17 cellular contexts compared by ENCODE assay signal in genomic region chr7:100061518-100062193, GRCh38. TPM values are rescaled to one million over a fixed set of nuclear protein-coding genes. Genes with fewer than 3 reads are reported as not detected.
DNase-seq lines count a peak whose midpoint lies in the region; ATAC-seq and TF ChIP-seq lines count a peak whose summit lies in the region.
"Had no signal": no experiment of that assay in that cellular context is flagged by ENCODE, and none has a peak within 500 bp of the region (broad histone marks: within the 10 kb centered on the region; RNA-seq: fewer than 3 reads in every experiment).

No MANE protein-coding gene starts in this region.

- peaks cover 45% of the 10 kb centered on the region for H3K36me3 Mint-ChIP-seq in endothelial cell (ENCODE audit: low read depth, unreplicated experiment)
- H3K36me3 Mint-ChIP-seq in natural killer cell: no peaks in the 10 kb centered on the region

- H3K4me3 Mint-ChIP-seq in endothelial cell (ENCODE audit: unreplicated experiment) (peak overlapping the region; percentile 78), natural killer cell (no peak overlapping the region)
- H3K4me3 Mint-ChIP-seq: CD4-positive, alpha-beta T cell had no signal

- no peak overlapping the region for H2AFZ ChIP-seq in osteoblast (ENCODE audit: low read length)

- no peak overlapping the region for H3K4me2 ChIP-seq in osteoblast (ENCODE audit: insufficient read depth, low read length)

- intact Hi-C loops in natural killer cell (cut with micrococcal nuclease): no loop called here

- no peaks in the 10 kb centered on the region for H3K27me3 ChIP-seq in osteoblast (ENCODE audit: insufficient read depth, low read length)
- H3K27me3 ChIP-seq: BE2C had no signal

- no peaks in the 10 kb centered on the region for H3K4me1 ChIP-seq in osteoblast (ENCODE audit: insufficient read depth, low read length)

- ATAC-seq in natural killer cell: no peak

- no peaks in the 10 kb centered on the region for H4K20me1 ChIP-seq in osteoblast (ENCODE audit: insufficient read depth, low read length)

- H3K27ac Mint-ChIP-seq in endothelial cell (ENCODE audit: unreplicated experiment) (no peak overlapping the region), natural killer cell (peak overlapping the region in 1 of 2 donors; percentile 63)
- H3K27ac Mint-ChIP-seq: CD4-positive, alpha-beta T cell had no signal

- DNase-seq in DMS 273 (lab: John Stamatoyannopoulos, UW; ENCODE audit: unreplicated experiment) (peak; percentile 36), DMS 273 treated with DMSO at 0.1 percent for 48 hours (lab: John Stamatoyannopoulos, UW) (no peak), LHCN-M2 (ENCODE audit: low read depth) (peak; percentile 30), endothelial cell (ENCODE audit: low spot score) (no peak), osteoblast (ENCODE audit: insufficient read length, low spot score, missing footprints) (peak; percentile 80), Kasumi-1 (lab: John Stamatoyannopoulos, UW) (no peak), kidney glomerular epithelial cell (lab: John Stamatoyannopoulos, UW) (no peak), natural killer cell (no peak)
- DNase-seq: BE2C; CD4-positive, alpha-beta T cell; DND-41; GDM1; MM.1S; NCI-H1092 treated with DMSO at 0.1 percent for 48 hours; NCI-H510A treated with DMSO at 0.1 percent for 48 hours; SHP77 had no signal

- H3K4me3 ChIP-seq in osteoblast (ENCODE audit: insufficient read depth, low read length): no peak overlapping the region

- peaks cover 3% of the 10 kb centered on the region for H3K27me3 Mint-ChIP-seq in endothelial cell (ENCODE audit: unreplicated experiment)
- no peaks in the 10 kb centered on the region for H3K27me3 Mint-ChIP-seq in natural killer cell (ENCODE audit: low read depth in 2 of 2)
- H3K27me3 Mint-ChIP-seq: CD4-positive, alpha-beta T cell had no signal

- peaks cover 2% of the 10 kb centered on the region for H3K79me2 ChIP-seq in osteoblast (ENCODE audit: insufficient read depth, low read length)

- peaks cover 64% of the 10 kb centered on the region for H3K36me3 ChIP-seq in osteoblast (ENCODE audit: insufficient read depth, low read length)

- peaks cover 5% of the 10 kb centered on the region for H3K9me3 ChIP-seq in osteoblast (ENCODE audit: low read depth, low read length)
- H3K9me3 ChIP-seq: BE2C had no signal

- H3K9me3 Mint-ChIP-seq in endothelial cell (ENCODE audit: unreplicated experiment): no peaks in the 10 kb centered on the region
- H3K9me3 Mint-ChIP-seq in natural killer cell: no peaks in the 10 kb centered on the region
- H3K9me3 Mint-ChIP-seq: CD4-positive, alpha-beta T cell had no signal

- no peak overlapping the region for H3K27ac ChIP-seq in osteoblast (ENCODE audit: low read depth, low read length)
- H3K27ac ChIP-seq: 22Rv1 had no signal

- TF ChIP-seq CTCF in endothelial cell (IDR thresholded peaks at IDR 0.05; ENCODE audit: unreplicated experiment): no peak
- TF ChIP-seq CTCF in osteoblast (IDR thresholded peaks at IDR 0.05; ENCODE audit: extremely low read depth, low read depth, low read length): no peak
- TF ChIP-seq CTCF in natural killer cell (IDR thresholded peaks at IDR 0.05): no peak

- H3K4me1 Mint-ChIP-seq in endothelial cell (ENCODE audit: unreplicated experiment) (no peaks in the 10 kb centered on the region), natural killer cell (no peaks in the 10 kb centered on the region)

RNA-seq across cellular contexts. Expression of gene ZSCAN21, which starts 12.1 kb away (rescaled TPM):
- total RNA-seq in LHCN-M2 (2014; rRNA removed) (11.8 and 12.6 TPM in 2 replicates), endothelial cell (ENCODE audit: unreplicated experiment) (18.5 TPM), osteoblast (9.8 and 10.9 TPM in 2 replicates), natural killer cell (1 to 10 TPM; 6.2 to 8.9 (median 7.2) TPM)
- polyA plus RNA-seq in LHCN-M2 (2012): 7.9 TPM

RNA-seq across cellular contexts. Expression of gene ZNF3, which starts 19.9 kb away (rescaled TPM):
- total RNA-seq in LHCN-M2 (2014; rRNA removed): 31.0 and 32.9 TPM in 2 replicates
- polyA plus RNA-seq in LHCN-M2 (2012): 15.7 TPM
- total RNA-seq in endothelial cell (ENCODE audit: unreplicated experiment): 47.7 TPM
- 30.4 and 33.9 TPM in 2 replicates for total RNA-seq in osteoblast
- 10 to 100 TPM; 37.8 to 51.6 (median 49.0) TPM for total RNA-seq in natural killer cell

RNA-seq across cellular contexts. Expression of gene COPS6, which starts 27.1 kb away (rescaled TPM):
- total RNA-seq in LHCN-M2 (2014; rRNA removed): 96.6 and 100 TPM in 2 replicates
- polyA plus RNA-seq in LHCN-M2 (2012): 304 TPM
- 82.4 TPM for total RNA-seq in endothelial cell (ENCODE audit: unreplicated experiment)
- total RNA-seq in osteoblast: 42.4 and 45.6 TPM in 2 replicates
- 10 to 100 TPM; 79.0 to 94.6 (median 84.4) TPM for total RNA-seq in natural killer cell

RNA-seq across cellular contexts. Expression of gene MCM7, which starts 39.5 kb away (rescaled TPM):
- 283 and 290 TPM in 2 replicates for total RNA-seq in LHCN-M2 (2014; rRNA removed)
- 149 TPM for polyA plus RNA-seq in LHCN-M2 (2012)
- total RNA-seq in endothelial cell (ENCODE audit: unreplicated experiment): 119 TPM
- total RNA-seq in osteoblast: 28.6 and 31.2 TPM in 2 replicates
- 100 to 1,000 TPM; 112 to 214 (median 137) TPM for total RNA-seq in natural killer cell

RNA-seq across cellular contexts. Expression of gene AP4M1, which starts 39.8 kb away (rescaled TPM):
- total RNA-seq in LHCN-M2 (2014; rRNA removed) (53.1 and 59.9 TPM in 2 replicates), endothelial cell (ENCODE audit: unreplicated experiment) (17.8 TPM), osteoblast (19.5 and 20.0 TPM in 2 replicates), natural killer cell (10 to 100 TPM in 2 of 3 donors, 1 to 10 TPM in 1; 8.4 to 12.8 (median 12.7) TPM)
- 37.7 TPM for polyA plus RNA-seq in LHCN-M2 (2012)

Comparison
In these comparisons a context has a peak if more than half of its experiments do, and no peak if none do; other contexts are left out.
1. DNase-seq: peak in DMS 273 (single experiment), LHCN-M2 (single experiment) and osteoblast (single experiment); none in DMS 273 treated with DMSO at 0.1 percent for 48 hours (single experiment), endothelial cell (single experiment), Kasumi-1 (0 of 2), kidney glomerular epithelial cell (single experiment) and natural killer cell (single experiment).